Comparison of ENCODE assay signal across 1 cellular context in the genomic region with DNA sequence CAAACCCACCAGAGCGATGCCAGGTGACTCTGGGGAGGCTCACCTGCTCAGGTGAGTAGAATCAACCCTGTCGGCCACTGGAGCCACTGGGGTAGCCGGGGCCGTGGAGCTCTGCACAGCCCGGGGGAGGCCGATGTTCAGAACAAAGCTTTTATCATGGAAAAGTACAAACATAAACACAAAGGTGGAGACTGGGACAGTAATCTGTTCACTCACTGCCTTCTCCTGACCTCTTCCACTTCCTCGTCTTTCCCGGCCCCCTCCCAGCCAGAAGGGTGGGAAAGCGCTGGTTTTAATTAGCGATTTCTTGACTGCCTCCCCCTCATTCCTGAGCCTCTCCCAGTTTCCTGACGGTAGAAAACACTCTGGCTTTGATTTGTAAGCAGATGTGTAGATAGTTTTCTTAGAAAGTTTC.
TF ChIP-seq lines count a peak whose summit lies in the region.

No MANE protein-coding gene starts in this region.

TF ChIP-seq in HepG2, 621 proteins besides CTCF, POLR2A, EP300 and RAD21 (continued from another document and continues in another):
- TF ChIP-seq, protein P1, sequence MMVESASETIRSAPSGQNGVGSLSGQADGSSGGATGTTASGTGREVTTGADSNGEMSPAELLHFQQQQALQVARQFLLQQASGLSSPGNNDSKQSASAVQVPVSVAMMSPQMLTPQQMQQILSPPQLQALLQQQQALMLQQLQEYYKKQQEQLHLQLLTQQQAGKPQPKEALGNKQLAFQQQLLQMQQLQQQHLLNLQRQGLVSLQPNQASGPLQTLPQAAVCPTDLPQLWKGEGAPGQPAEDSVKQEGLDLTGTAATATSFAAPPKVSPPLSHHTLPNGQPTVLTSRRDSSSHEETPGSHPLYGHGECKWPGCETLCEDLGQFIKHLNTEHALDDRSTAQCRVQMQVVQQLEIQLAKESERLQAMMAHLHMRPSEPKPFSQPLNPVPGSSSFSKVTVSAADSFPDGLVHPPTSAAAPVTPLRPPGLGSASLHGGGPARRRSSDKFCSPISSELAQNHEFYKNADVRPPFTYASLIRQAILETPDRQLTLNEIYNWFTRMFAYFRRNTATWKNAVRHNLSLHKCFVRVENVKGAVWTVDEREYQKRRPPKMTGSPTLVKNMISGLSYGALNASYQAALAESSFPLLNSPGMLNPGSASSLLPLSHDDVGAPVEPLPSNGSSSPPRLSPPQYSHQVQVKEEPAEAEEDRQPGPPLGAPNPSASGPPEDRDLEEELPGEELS (CRISPR knock-in tag; IDR thresholded peaks at IDR 0.05) = peak; percentile 39; the same call in 1 of the 2 replicates
- TF ChIP-seq FOXP1 (IDR thresholded peaks at IDR 0.05) = no peak
- TF ChIP-seq FOXP1 (CRISPR knock-in tag; IDR thresholded peaks at IDR 0.05) = 0 out of 2 replicates have a peak, but pooled peaks have one; percentile 23
- TF ChIP-seq, protein P2, sequence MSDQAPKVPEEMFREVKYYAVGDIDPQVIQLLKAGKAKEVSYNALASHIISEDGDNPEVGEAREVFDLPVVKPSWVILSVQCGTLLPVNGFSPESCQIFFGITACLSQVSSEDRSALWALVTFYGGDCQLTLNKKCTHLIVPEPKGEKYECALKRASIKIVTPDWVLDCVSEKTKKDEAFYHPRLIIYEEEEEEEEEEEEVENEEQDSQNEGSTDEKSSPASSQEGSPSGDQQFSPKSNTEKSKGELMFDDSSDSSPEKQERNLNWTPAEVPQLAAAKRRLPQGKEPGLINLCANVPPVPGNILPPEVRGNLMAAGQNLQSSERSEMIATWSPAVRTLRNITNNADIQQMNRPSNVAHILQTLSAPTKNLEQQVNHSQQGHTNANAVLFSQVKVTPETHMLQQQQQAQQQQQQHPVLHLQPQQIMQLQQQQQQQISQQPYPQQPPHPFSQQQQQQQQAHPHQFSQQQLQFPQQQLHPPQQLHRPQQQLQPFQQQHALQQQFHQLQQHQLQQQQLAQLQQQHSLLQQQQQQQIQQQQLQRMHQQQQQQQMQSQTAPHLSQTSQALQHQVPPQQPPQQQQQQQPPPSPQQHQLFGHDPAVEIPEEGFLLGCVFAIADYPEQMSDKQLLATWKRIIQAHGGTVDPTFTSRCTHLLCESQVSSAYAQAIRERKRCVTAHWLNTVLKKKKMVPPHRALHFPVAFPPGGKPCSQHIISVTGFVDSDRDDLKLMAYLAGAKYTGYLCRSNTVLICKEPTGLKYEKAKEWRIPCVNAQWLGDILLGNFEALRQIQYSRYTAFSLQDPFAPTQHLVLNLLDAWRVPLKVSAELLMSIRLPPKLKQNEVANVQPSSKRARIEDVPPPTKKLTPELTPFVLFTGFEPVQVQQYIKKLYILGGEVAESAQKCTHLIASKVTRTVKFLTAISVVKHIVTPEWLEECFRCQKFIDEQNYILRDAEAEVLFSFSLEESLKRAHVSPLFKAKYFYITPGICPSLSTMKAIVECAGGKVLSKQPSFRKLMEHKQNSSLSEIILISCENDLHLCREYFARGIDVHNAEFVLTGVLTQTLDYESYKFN (CRISPR knock-in tag; conservative IDR thresholded peaks at IDR 0.05) = peak; percentile 52
- TF ChIP-seq ZNF746 (CRISPR knock-in tag; IDR thresholded peaks at IDR 0.05) = no peak
- TF ChIP-seq, protein P3, sequence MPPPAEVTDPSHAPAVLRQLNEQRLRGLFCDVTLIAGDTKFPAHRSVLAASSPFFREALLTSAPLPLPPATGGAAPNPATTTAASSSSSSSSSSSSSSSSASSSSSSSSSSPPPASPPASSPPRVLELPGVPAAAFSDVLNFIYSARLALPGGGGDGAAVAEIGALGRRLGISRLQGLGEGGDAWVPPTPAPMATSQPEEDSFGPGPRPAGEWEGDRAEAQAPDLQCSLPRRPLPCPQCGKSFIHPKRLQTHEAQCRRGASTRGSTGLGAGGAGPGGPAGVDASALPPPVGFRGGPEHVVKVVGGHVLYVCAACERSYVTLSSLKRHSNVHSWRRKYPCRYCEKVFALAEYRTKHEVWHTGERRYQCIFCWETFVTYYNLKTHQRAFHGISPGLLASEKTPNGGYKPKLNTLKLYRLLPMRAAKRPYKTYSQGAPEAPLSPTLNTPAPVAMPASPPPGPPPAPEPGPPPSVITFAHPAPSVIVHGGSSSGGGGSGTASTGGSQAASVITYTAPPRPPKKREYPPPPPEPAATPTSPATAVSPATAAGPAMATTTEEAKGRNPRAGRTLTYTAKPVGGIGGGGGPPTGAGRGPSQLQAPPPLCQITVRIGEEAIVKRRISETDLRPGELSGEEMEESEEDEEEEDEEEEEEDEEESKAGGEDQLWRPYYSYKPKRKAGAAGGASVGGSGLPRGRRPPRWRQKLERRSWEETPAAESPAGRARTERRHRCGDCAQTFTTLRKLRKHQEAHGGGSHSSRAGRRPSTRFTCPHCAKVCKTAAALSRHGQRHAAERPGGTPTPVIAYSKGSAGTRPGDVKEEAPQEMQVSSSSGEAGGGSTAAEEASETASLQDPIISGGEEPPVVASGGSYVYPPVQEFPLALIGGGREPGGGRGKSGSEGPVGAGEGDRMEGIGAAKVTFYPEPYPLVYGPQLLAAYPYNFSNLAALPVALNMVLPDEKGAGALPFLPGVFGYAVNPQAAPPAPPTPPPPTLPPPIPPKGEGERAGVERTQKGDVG (CRISPR knock-in tag; IDR thresholded peaks at IDR 0.05; ENCODE audit: borderline replicate concordance) = 0 out of 2 replicates have a peak, but pooled peaks have one; percentile 37
- no peak for TF ChIP-seq ZFP41 (CRISPR knock-in tag; IDR thresholded peaks at IDR 0.05; ENCODE audit: borderline replicate concordance)
- TF ChIP-seq MED13 (CRISPR knock-in tag; IDR thresholded peaks at IDR 0.05) = no peak
- no peak for TF ChIP-seq ZNF780A (CRISPR knock-in tag; IDR thresholded peaks at IDR 0.05)
- TF ChIP-seq FOXA3 (CRISPR knock-in tag; IDR thresholded peaks at IDR 0.05) = no peak
- no peak for TF ChIP-seq PAX8 (CRISPR knock-in tag; IDR thresholded peaks at IDR 0.05; ENCODE audit: borderline replicate concordance)
- TF ChIP-seq ZNF790 (CRISPR knock-in tag; IDR thresholded peaks at IDR 0.05; ENCODE audit: borderline replicate concordance) = no peak
- TF ChIP-seq ZNF292 (CRISPR knock-in tag; IDR thresholded peaks at IDR 0.05; ENCODE audit: borderline replicate concordance, low read depth) = no peak
- TF ChIP-seq, protein P4, sequence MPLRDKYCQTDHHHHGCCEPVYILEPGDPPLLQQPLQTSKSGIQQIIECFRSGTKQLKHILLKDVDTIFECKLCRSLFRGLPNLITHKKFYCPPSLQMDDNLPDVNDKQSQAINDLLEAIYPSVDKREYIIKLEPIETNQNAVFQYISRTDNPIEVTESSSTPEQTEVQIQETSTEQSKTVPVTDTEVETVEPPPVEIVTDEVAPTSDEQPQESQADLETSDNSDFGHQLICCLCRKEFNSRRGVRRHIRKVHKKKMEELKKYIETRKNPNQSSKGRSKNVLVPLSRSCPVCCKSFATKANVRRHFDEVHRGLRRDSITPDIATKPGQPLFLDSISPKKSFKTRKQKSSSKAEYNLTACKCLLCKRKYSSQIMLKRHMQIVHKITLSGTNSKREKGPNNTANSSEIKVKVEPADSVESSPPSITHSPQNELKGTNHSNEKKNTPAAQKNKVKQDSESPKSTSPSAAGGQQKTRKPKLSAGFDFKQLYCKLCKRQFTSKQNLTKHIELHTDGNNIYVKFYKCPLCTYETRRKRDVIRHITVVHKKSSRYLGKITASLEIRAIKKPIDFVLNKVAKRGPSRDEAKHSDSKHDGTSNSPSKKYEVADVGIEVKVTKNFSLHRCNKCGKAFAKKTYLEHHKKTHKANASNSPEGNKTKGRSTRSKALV (CRISPR knock-in tag; IDR thresholded peaks at IDR 0.05) = no peak
- TF ChIP-seq, protein P5, sequence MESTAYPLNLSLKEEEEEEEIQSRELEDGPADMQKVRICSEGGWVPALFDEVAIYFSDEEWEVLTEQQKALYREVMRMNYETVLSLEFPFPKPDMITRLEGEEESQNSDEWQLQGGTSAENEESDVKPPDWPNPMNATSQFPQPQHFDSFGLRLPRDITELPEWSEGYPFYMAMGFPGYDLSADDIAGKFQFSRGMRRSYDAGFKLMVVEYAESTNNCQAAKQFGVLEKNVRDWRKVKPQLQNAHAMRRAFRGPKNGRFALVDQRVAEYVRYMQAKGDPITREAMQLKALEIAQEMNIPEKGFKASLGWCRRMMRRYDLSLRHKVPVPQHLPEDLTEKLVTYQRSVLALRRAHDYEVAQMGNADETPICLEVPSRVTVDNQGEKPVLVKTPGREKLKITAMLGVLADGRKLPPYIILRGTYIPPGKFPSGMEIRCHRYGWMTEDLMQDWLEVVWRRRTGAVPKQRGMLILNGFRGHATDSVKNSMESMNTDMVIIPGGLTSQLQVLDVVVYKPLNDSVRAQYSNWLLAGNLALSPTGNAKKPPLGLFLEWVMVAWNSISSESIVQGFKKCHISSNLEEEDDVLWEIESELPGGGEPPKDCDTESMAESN (CRISPR knock-in tag; conservative IDR thresholded peaks at IDR 0.05) = no peak
- TF ChIP-seq, protein P6, sequence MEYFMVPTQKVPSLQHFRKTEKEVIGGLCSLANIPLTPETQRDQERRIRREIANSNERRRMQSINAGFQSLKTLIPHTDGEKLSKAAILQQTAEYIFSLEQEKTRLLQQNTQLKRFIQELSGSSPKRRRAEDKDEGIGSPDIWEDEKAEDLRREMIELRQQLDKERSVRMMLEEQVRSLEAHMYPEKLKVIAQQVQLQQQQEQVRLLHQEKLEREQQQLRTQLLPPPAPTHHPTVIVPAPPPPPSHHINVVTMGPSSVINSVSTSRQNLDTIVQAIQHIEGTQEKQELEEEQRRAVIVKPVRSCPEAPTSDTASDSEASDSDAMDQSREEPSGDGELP (IDR thresholded peaks at IDR 0.05; ENCODE audit: borderline replicate concordance, low read depth) = 0 out of 2 replicates have a peak, but pooled peaks have one; percentile 34
- TF ChIP-seq, protein P7, sequence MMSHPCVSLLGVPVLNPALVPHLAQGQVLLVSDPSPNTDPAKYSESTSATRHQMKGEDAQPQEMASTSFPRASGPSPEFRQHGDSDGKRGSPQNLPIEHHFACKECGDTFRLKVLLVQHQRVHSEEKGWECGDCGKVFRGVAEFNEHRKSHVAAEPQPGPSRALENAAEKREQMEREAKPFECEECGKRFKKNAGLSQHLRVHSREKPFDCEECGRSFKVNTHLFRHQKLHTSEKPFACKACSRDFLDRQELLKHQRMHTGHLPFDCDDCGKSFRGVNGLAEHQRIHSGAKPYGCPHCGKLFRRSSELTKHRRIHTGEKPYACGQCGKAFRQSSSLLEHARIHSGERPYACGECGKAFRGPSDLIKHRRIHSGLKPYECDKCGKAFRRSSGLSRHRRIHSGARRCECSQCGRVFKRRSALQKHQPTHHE (CRISPR knock-in tag; IDR thresholded peaks at IDR 0.05; ENCODE audit: borderline replicate concordance) = no peak
- no peak for TF ChIP-seq TCF12 (IDR thresholded peaks at IDR 0.05)
- TF ChIP-seq TCF12 (CRISPR knock-in tag; IDR thresholded peaks at IDR 0.05) = no peak
- TF ChIP-seq, protein P8, sequence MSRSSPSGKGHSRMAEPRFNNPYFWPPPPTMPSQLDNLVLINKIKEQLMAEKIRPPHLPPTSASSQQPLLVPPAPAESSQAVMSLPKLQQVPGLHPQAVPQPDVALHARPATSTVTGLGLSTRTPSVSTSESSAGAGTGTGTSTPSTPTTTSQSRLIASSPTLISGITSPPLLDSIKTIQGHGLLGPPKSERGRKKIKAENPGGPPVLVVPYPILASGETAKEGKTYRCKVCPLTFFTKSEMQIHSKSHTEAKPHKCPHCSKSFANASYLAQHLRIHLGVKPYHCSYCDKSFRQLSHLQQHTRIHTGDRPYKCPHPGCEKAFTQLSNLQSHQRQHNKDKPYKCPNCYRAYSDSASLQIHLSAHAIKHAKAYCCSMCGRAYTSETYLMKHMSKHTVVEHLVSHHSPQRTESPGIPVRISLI (CRISPR knock-in tag; IDR thresholded peaks at IDR 0.05; ENCODE audit: borderline replicate concordance) = no peak
- no peak for TF ChIP-seq EED (CRISPR knock-in tag; IDR thresholded peaks at IDR 0.05)
- no peak for TF ChIP-seq ZFP82 (CRISPR knock-in tag; IDR thresholded peaks at IDR 0.05; ENCODE audit: borderline replicate concordance)
- no peak for TF ChIP-seq FOXO1 (CRISPR knock-in tag; IDR thresholded peaks at IDR 0.05)
- TF ChIP-seq, protein P9, sequence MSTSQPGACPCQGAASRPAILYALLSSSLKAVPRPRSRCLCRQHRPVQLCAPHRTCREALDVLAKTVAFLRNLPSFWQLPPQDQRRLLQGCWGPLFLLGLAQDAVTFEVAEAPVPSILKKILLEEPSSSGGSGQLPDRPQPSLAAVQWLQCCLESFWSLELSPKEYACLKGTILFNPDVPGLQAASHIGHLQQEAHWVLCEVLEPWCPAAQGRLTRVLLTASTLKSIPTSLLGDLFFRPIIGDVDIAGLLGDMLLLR (CRISPR knock-in tag; IDR thresholded peaks at IDR 0.05) = no peak
- no peak for TF ChIP-seq ZNF431 (CRISPR knock-in tag; IDR thresholded peaks at IDR 0.05; ENCODE audit: borderline replicate concordance, low read depth)
- no peak for TF ChIP-seq GPN1 (CRISPR knock-in tag; IDR thresholded peaks at IDR 0.05; ENCODE audit: borderline replicate concordance)
- no peak for TF ChIP-seq SMARCE1 (IDR thresholded peaks at IDR 0.05; ENCODE audit: borderline replicate concordance)
- TF ChIP-seq, protein P10, sequence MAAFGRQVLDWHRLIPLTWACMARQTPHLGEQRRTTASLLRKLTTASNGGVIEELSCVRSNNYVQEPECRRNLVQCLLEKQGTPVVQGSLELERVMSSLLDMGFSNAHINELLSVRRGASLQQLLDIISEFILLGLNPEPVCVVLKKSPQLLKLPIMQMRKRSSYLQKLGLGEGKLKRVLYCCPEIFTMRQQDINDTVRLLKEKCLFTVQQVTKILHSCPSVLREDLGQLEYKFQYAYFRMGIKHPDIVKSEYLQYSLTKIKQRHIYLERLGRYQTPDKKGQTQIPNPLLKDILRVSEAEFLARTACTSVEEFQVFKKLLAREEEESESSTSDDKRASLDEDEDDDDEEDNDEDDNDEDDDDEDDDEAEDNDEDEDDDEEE (CRISPR knock-in tag; IDR thresholded peaks at IDR 0.05) = no peak
- TF ChIP-seq BRD4 (CRISPR knock-in tag; IDR thresholded peaks at IDR 0.05) = no peak
- TF ChIP-seq, protein P11, sequence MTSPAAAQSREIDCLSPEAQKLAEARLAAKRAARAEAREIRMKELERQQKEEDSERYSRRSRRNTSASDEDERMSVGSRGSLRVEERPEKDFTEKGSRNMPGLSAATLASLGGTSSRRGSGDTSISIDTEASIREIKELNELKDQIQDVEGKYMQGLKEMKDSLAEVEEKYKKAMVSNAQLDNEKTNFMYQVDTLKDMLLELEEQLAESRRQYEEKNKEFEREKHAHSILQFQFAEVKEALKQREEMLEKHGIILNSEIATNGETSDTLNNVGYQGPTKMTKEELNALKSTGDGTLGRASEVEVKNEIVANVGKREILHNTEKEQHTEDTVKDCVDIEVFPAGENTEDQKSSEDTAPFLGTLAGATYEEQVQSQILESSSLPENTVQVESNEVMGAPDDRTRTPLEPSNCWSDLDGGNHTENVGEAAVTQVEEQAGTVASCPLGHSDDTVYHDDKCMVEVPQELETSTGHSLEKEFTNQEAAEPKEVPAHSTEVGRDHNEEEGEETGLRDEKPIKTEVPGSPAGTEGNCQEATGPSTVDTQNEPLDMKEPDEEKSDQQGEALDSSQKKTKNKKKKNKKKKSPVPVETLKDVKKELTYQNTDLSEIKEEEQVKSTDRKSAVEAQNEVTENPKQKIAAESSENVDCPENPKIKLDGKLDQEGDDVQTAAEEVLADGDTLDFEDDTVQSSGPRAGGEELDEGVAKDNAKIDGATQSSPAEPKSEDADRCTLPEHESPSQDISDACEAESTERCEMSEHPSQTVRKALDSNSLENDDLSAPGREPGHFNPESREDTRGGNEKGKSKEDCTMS (CRISPR knock-in tag; conservative IDR thresholded peaks at IDR 0.05) = no peak
- TF ChIP-seq ZMAT3 (CRISPR knock-in tag; conservative IDR thresholded peaks at IDR 0.05) = no peak
- TF ChIP-seq PTBP1 (IDR thresholded peaks at IDR 0.05; ENCODE audit: low read depth, low read length, poor library complexity, severe bottlenecking) = no peak
- no peak for TF ChIP-seq SIX1 (CRISPR knock-in tag; IDR thresholded peaks at IDR 0.05; ENCODE audit: borderline replicate concordance)
- no peak for TF ChIP-seq CEBPG (CRISPR knock-in tag; IDR thresholded peaks at IDR 0.05)
- no peak for TF ChIP-seq ZNF124 (CRISPR knock-in tag; IDR thresholded peaks at IDR 0.05)
